Comparison of ENCODE assay signal across 15 cellular contexts in the genomic region with DNA sequence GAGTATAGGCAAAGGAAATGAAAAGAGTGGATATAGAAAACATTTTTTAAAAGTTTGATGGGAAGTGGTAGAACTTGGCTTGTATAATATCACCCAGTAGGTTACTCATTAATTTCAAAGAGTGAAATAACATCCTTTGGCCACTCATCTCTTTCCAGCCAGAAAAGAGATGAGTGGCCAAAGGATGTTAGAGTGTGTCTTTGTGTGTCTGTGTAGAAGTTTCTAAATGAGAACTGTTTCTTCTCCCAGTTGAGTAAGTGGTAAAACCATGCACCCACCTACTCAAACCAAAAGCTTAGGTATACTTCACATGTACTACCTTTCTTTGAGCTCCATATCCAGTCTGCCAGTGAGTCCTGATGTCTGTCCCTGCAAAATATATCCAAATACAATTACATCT. TPM values are rescaled to one million over a fixed set of nuclear protein-coding genes. Genes with fewer than 3 reads are reported as not detected.
A peak's percentile ranks its signal among the peaks of the same experiment; 100 is the strongest.
DNase-seq lines count a peak whose midpoint lies in the region; ATAC-seq and FAIRE-seq lines count a peak whose summit lies in the region.
"Had no signal": no experiment of that assay in that cellular context is flagged by ENCODE, and none has a peak within 500 bp of the region (broad histone marks: within the 10 kb centered on the region; RNA-seq: fewer than 3 reads in every experiment).

No MANE protein-coding gene starts in this region.

- intact Hi-C loops in left cardiac atrium (cut with DNase I): no loop called here

- FAIRE-seq in urothelium cell line (lab: Jason Lieb, UNC): no peak

- DNase-seq in urothelium cell line (ENCODE audit: low spot score) (no peak), DMS 273 treated with DMSO at 0.1 percent for 48 hours (lab: John Stamatoyannopoulos, UW) (no peak), left cardiac atrium (no peak)
- no peak for DNase-seq in stimulated activated CD4-positive, alpha-beta T cell treated with anti-CD3 and anti-CD28 coated beads, Interleukin-1b, Interleukin-23, amount 100 ng/mL, for 48 hours
- DNase-seq: activated naive CD4-positive, alpha-beta T cell; DMS79 treated with DMSO at 0.1 percent for 48 hours; NCI-H2029 treated with DMSO at 0.1 percent for 48 hours; NCI-H774; SHP77 treated with DMSO at 0.1 percent for 48 hours; sigmoid colon had no signal

- ATAC-seq in GM18907 (IDR thresholded peaks at IDR 0.05; ENCODE audit: unreplicated experiment): peak; percentile 91
- ATAC-seq in GM21423 (IDR thresholded peaks at IDR 0.05; ENCODE audit: unreplicated experiment): peak; percentile 80
- peak; percentile 62 for ATAC-seq in HG02885 (IDR thresholded peaks at IDR 0.05; ENCODE audit: poor library complexity, unreplicated experiment)
- ATAC-seq in HG03520 (IDR thresholded peaks at IDR 0.05; ENCODE audit: unreplicated experiment): peak; percentile 76
- no peak for ATAC-seq in left cardiac atrium

RNA-seq across cellular contexts. Expression of a gene that starts 47.7 kb away (rescaled TPM):
- total RNA-seq in left cardiac atrium: not detected
- total RNA-seq: B cell, sigmoid colon had no signal

Comparison
In these comparisons a context has a peak if more than half of its experiments do, and no peak if none do; other contexts are left out.
1. ATAC-seq: peak in GM18907 (single experiment), GM21423 (single experiment), HG02885 (single experiment) and HG03520 (single experiment); none in left cardiac atrium (0 of 2).